9 cellular contexts compared by ENCODE assay signal in genomic region chr1:83998599-83999315, GRCh38. TPM values are rescaled to one million over a fixed set of nuclear protein-coding genes. Genes with fewer than 3 reads are reported as not detected.
A peak's percentile ranks its signal among the peaks of the same experiment; 100 is the strongest.
DNase-seq lines count a peak whose midpoint lies in the region; ATAC-seq, FAIRE-seq and TF ChIP-seq lines count a peak whose summit lies in the region.
"Had no signal": no experiment of that assay in that cellular context is flagged by ENCODE, and none has a peak within 500 bp of the region (broad histone marks: within the 10 kb centered on the region; RNA-seq: fewer than 3 reads in every experiment).

TSS of gene TTLL7 (minus strand) at chr1:83999132. CDS start at chr1:83952211, 46,921 bp downstream.

- peak within 1 kb of the TSS; percentile 74 for H3K4me2 ChIP-seq in HepG2 (ENCODE audit: low read depth, low read length)
- H3K4me2 ChIP-seq: BLaER1 treated with 17β-estradiol and CSF1 and Interleukin-3, amounts not matched to agents 10 nM and 100 nM had no signal

- H4K20me1 ChIP-seq in HepG2 (ENCODE audit: insufficient read depth, low read length): no peaks in the 10 kb centered on the region
- H4K20me1 ChIP-seq: BLaER1 treated with 17β-estradiol and CSF1 and Interleukin-3, amounts not matched to agents 10 nM and 100 nM had no signal

- ATAC-seq in HG03045 (IDR thresholded peaks at IDR 0.05; ENCODE audit: unreplicated experiment) (peak; percentile 93), HepG2 (peak; percentile 93)

- no peak within 1 kb of the TSS for H2AFZ ChIP-seq in HepG2 (ENCODE audit: low read length)

- DNase-seq in NCI-H1694 treated with DMSO at 0.1 percent for 48 hours (lab: John Stamatoyannopoulos, UW): peak; percentile 79
- DNase-seq in NCI-H1694 (lab: John Stamatoyannopoulos, UW): no peak
- peak; percentile 82 for DNase-seq in NCI-H2171 (lab: John Stamatoyannopoulos, UW)
- peak; percentile 25 for DNase-seq in activated CD4-positive, alpha-beta T cell treated with anti-CD3 and anti-CD28 coated beads for 1 hour
- DNase-seq in colonic mucosa: peak; percentile 86
- peak; percentile 10 for DNase-seq in HepG2 (ENCODE audit: low spot score)
- peak; percentile 15 for DNase-seq in stimulated activated CD4-positive, alpha-beta T cell treated with anti-CD3 and anti-CD28 coated beads, Interleukin-2, amount 100 ng/mL, for 4 hours (ENCODE audit: low read depth)

- no peak for FAIRE-seq in HepG2 (lab: Jason Lieb, UNC)

- H3K4me3 ChIP-seq in colonic mucosa (peak within 1 kb of the TSS; percentile 78), HepG2 (replicated peaks in 1 of 3; ENCODE audit: insufficient read depth in 1 of 3, low read depth in 2 of 3, low read length in 3 of 3) (peak within 1 kb of the TSS; percentile 60 to 76 (median 75); a peak in 5 of 6 replicates)
- H3K4me3 ChIP-seq: BLaER1 treated with 17β-estradiol and CSF1 and Interleukin-3, amounts not matched to agents 10 nM and 100 nM had no signal

- intact Hi-C loops in colonic mucosa (cut with DNase I) (no loop called here), HepG2 (cut with micrococcal nuclease; ENCODE audit: unreplicated experiment) (no loop called here)

- no peak for TF ChIP-seq CTCF in colonic mucosa (IDR thresholded peaks at IDR 0.05)
- no peak for TF ChIP-seq CTCF in HepG2 (CRISPR knock-in tag; IDR thresholded peaks at IDR 0.05)

- H3K9me3 ChIP-seq in colonic mucosa (no peaks in the 10 kb centered on the region), HepG2 (ENCODE audit: low read length) (no peaks in the 10 kb centered on the region)

- CTCF ChIA-PET in HepG2 (lab: Yijun Ruan, JAX; ENCODE audit: low intra/inter-chr PET ratio, low total read pairs): no interaction called here

- TF ChIP-seq RAD21 in HepG2 (CRISPR knock-in tag; IDR thresholded peaks at IDR 0.05): no peak

- WGBS in HepG2 (ENCODE audit: low lambda C conversion rate): 1% methylated on average over 11 of the region's 66 CpGs

- TF ChIP-seq EP300 in HepG2 (IDR thresholded peaks at IDR 0.05; ENCODE audit: low read depth in 2 of 2, low read length in 2 of 2) (no peak), HepG2 (CRISPR knock-in tag; IDR thresholded peaks at IDR 0.05; ENCODE audit: borderline replicate concordance) (no peak)

- H3K36me3 ChIP-seq in colonic mucosa (no peaks in the 10 kb centered on the region), HepG2 (replicated peaks in 1 of 2; ENCODE audit: control insufficient read depth in 1 of 2, insufficient read depth in 2 of 2, low read length in 2 of 2) (no peaks in the 10 kb centered on the region)
- H3K36me3 ChIP-seq: BLaER1 treated with 17β-estradiol and CSF1 and Interleukin-3, amounts not matched to agents 10 nM and 100 nM had no signal

- no peaks in the 10 kb centered on the region for H3K27me3 ChIP-seq in colonic mucosa
- peaks cover 1 to 23% of the 10 kb centered on the region in 2 experiments; a peak in 4 of 5 replicates for H3K27me3 ChIP-seq in HepG2 (ENCODE audit: control insufficient read depth in 1 of 2, insufficient read depth in 2 of 2, low read length in 2 of 2)
- H3K27me3 ChIP-seq: BLaER1 treated with 17β-estradiol and CSF1 and Interleukin-3, amounts not matched to agents 10 nM and 100 nM had no signal

- H3K9ac ChIP-seq in colonic mucosa (ENCODE audit: low read depth in 2 of 2, low read length in 2 of 2) (peak within 1 kb of the TSS; percentile 23 to 76), HepG2 (ENCODE audit: insufficient read depth, low read depth, low read length) (peak within 1 kb of the TSS; percentile 61; the same call in 1 of the 2 replicates)
- H3K9ac ChIP-seq: BLaER1 treated with 17β-estradiol and CSF1 and Interleukin-3, amounts not matched to agents 10 nM and 100 nM had no signal

- TF ChIP-seq POLR2A in HepG2 (IDR thresholded peaks at IDR 0.05; ENCODE audit: insufficient read depth in 1 of 2, low read depth in 2 of 2, low read length in 2 of 2): no peak

- H3K4me1 ChIP-seq in colonic mucosa (no peaks in the 10 kb centered on the region), HepG2 (ENCODE audit: insufficient read depth, low read length) (peaks cover 6% of the 10 kb centered on the region)

- H3K27ac ChIP-seq in colonic mucosa (peak within 1 kb of the TSS; percentile 21), HepG2 (ENCODE audit: extremely low read length, insufficient read depth, low read length) (no peak within 1 kb of the TSS)
- H3K27ac ChIP-seq: BLaER1 treated with 17β-estradiol and CSF1 and Interleukin-3, amounts not matched to agents 10 nM and 100 nM had no signal

- H3K79me2 ChIP-seq in HepG2 (ENCODE audit: insufficient read depth, low read length): no peaks in the 10 kb centered on the region

- no TSS peak for BruUV-seq in HepG2 (replicated peaks; lab: Mats Ljungman, UMichigan)

- in situ Hi-C loops in HepG2 (cut with HindIII; ENCODE audit: extremely low pct_ligation_motif_present, low pct_unique_long_range_greater_than_20kb): no loop called here

- POLR2A ChIA-PET in HepG2 (lab: Yijun Ruan, JAX): no interaction called here

TF ChIP-seq in HepG2, 621 proteins besides CTCF, POLR2A, EP300 and RAD21 (continues in another document):
- 0 out of 2 replicates have a peak, but pooled peaks have one; percentile 36 for TF ChIP-seq ZNF607 (CRISPR knock-in tag; IDR thresholded peaks at IDR 0.05; ENCODE audit: borderline replicate concordance)
- TF ChIP-seq ZNF501 (CRISPR knock-in tag; IDR thresholded peaks at IDR 0.05): peak; percentile 68; the same call in 1 of the 2 replicates
- no peak for TF ChIP-seq NONO (IDR thresholded peaks at IDR 0.05)
- TF ChIP-seq NONO (CRISPR knock-in tag; conservative IDR thresholded peaks at IDR 0.05): 0 out of 2 replicates have a peak, but pooled peaks have one; percentile 36
- peak; percentile 74; the same call in 1 of the 2 replicates for TF ChIP-seq KDM2A (CRISPR knock-in tag; IDR thresholded peaks at IDR 0.05; ENCODE audit: borderline replicate concordance, low read depth)
- no peak for TF ChIP-seq ZNF879 (CRISPR knock-in tag; IDR thresholded peaks at IDR 0.05)
- TF ChIP-seq ZNF740 (CRISPR knock-in tag; IDR thresholded peaks at IDR 0.05): peak; percentile 27; the same call in 1 of the 2 replicates
- TF ChIP-seq KDM5B (CRISPR knock-in tag; IDR thresholded peaks at IDR 0.05; ENCODE audit: borderline replicate concordance): peak; percentile 25; the same call in 1 of the 2 replicates
- peak; percentile 75 for TF ChIP-seq HNRNPK (IDR thresholded peaks at IDR 0.05; ENCODE audit: low read depth, low read length, poor library complexity, severe bottlenecking)
- TF ChIP-seq MTA1 (CRISPR knock-in tag; IDR thresholded peaks at IDR 0.05; ENCODE audit: borderline replicate concordance): peak; percentile 36; the same call in 1 of the 2 replicates
- TF ChIP-seq ZNF777 (CRISPR knock-in tag; IDR thresholded peaks at IDR 0.05): peak; percentile 96
- TF ChIP-seq MTF2 (CRISPR knock-in tag; IDR thresholded peaks at IDR 0.05; ENCODE audit: borderline replicate concordance): peak; percentile 62; the same call in 1 of the 2 replicates
- peak; percentile 25; the same call in 1 of the 2 replicates for TF ChIP-seq ZSCAN21 (CRISPR knock-in tag; IDR thresholded peaks at IDR 0.05; ENCODE audit: borderline replicate concordance)
- peak; percentile 56 for TF ChIP-seq RBM39 (IDR thresholded peaks at IDR 0.05; ENCODE audit: low read depth, low read length, poor library complexity, severe bottlenecking)

RNA-seq across cellular contexts. Expression of gene TTLL7, which starts in this region (rescaled TPM):
- 1 to 10 TPM; 4.1 to 5.0 TPM for total RNA-seq in colonic mucosa
- total RNA-seq in HepG2 (2016; rRNA removed; fragmentation: Illumina TruSeq; extraction: Trizol): 0.22 and 0.38 TPM in 2 replicates
- total RNA-seq in HepG2 (2016; cell fraction: cytosol; rRNA removed; fragmentation: Illumina TruSeq; extraction: Trizol; ENCODE audit: low read depth): 0.30 and 0.71 TPM in 2 replicates
- 0.24 and 0.46 TPM in 2 replicates for total RNA-seq in HepG2 (2016; cell fraction: insoluble cytoplasmic fraction; rRNA removed; fragmentation: Illumina TruSeq; extraction: Trizol)
- total RNA-seq in HepG2 (2016; cell fraction: membrane; rRNA removed; fragmentation: Illumina TruSeq; extraction: Trizol): 0.21 and 0.37 TPM in 2 replicates
- 0.25 and 0.47 TPM in 2 replicates for total RNA-seq in HepG2 (2016; cell fraction: nucleus; rRNA removed; fragmentation: Illumina TruSeq; extraction: Trizol)
- polyA plus RNA-seq in HepG2 (2011; rRNA removed): 0.07 and 0.13 TPM in 2 replicates
- polyA plus RNA-seq in HepG2 (2011; cell fraction: cytosol; rRNA removed): 0.04 and 0.10 TPM in 2 replicates
- 0.08 and 0.19 TPM in 2 replicates for polyA plus RNA-seq in HepG2 (2011; cell fraction: nucleus; rRNA removed)
- 0.20 TPM in 1 of 2 replicates, not detected in the other for polyA plus RNA-seq in HepG2 (2012)
- not detected in 2 replicates for polyA plus RNA-seq in HepG2 (2016; cell fraction: cytosol; fragmentation: Illumina TruSeq; extraction: Trizol; ENCODE audit: low read depth)
- 0.29 and 0.39 TPM in 2 replicates for polyA plus RNA-seq in HepG2 (2016; cell fraction: insoluble cytoplasmic fraction; fragmentation: Illumina TruSeq; extraction: Trizol; ENCODE audit: low read depth)
- polyA plus RNA-seq in HepG2 (2016; cell fraction: membrane; fragmentation: Illumina TruSeq; extraction: Trizol; ENCODE audit: low read depth): 0.14 TPM in 1 of 2 replicates, not detected in the other
- polyA plus RNA-seq in HepG2 (2016; cell fraction: nucleus; fragmentation: Illumina TruSeq; extraction: Trizol; ENCODE audit: insufficient read depth, low read depth): 0.44 and 0.72 TPM in 2 replicates
- 0.35 TPM in 1 of 2 replicates, not detected in the other for polyA minus RNA-seq in HepG2 (2011; rRNA and poly(A)+ RNA removed; ENCODE audit: low replicate concordance)
- not detected in 2 replicates for polyA minus RNA-seq in HepG2 (2011; cell fraction: cytosol; rRNA and poly(A)+ RNA removed)
- not detected in 2 replicates for polyA minus RNA-seq in HepG2 (2011; cell fraction: nucleus; rRNA and poly(A)+ RNA removed)

Comparison
In these comparisons a context has a peak if more than half of its experiments do, and no peak if none do; other contexts are left out.
1. Peak in DNase-seq, ATAC-seq, H3K4me3 ChIP-seq, H3K9ac ChIP-seq and H3K4me2 ChIP-seq in HepG2; RNA of the gene not detected or under 1 TPM.